ENCODE assay signal across 12 cellular contexts in the genomic region with DNA sequence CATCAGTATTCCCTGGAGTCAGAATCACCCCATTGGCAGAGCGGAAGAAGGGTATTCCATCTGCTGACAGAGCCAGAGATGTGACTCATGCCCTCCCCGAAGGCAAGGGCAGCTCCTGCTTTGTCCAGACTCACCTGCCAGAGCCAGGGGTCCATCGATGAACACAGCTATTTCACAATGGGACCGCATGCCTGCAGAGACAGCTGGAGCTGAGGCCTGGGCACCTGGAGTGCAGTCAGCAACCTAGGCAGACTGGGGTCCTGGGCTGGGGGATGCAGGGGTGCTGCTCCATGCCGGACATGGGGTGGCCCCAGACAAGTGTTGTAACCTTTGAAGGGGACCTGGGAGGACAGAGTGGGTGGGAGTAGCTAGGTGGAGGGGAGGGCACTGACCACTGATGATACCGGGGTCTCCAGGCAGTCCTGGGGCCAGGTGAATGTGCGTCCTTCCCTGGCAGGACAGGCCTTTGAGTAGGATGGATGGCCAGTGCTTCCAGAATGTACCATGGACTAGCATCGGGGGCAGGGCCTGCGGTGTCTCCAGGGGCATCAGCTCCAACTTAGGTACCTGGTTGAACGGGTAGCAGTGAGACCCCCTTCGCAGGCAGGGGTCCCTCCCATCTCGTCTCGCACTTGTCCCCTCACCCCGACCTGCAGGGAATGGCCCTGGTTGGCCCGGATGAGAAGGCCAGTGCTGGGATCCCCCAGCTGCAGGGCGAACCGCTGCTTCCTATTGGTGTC. TPM values are rescaled to one million over a fixed set of nuclear protein-coding genes. Genes with fewer than 3 reads are reported as not detected.
DNase-seq lines count a peak whose midpoint lies in the region; ATAC-seq, FAIRE-seq and TF ChIP-seq lines count a peak whose summit lies in the region.
"Had no signal": no experiment of that assay in that cellular context is flagged by ENCODE, and none has a peak within 500 bp of the region (broad histone marks: within the 10 kb centered on the region; RNA-seq: fewer than 3 reads in every experiment).

No MANE protein-coding gene starts in this region.

- H4K91ac ChIP-seq in H1 (replicated peaks; ENCODE audit: insufficient read length, low read length), result no peak overlapping the region

- H3K4me3 Mint-ChIP-seq in T-helper 1 cell treated with Interleukin-12 subunit alpha and Interleukin-12 subunit beta and Interleukin-4 antibody, amounts not matched to agents 30 μg/mL and 1 μg/mL, for 36 hours, result peak overlapping the region; percentile 88

- H3K27me3 Mint-ChIP-seq in T-helper 1 cell treated with Interleukin-12 subunit alpha and Interleukin-12 subunit beta and Interleukin-4 antibody, amounts not matched to agents 30 μg/mL and 1 μg/mL, for 36 hours (ENCODE audit: low read depth), result no peaks in the 10 kb centered on the region

- H3K4ac ChIP-seq in H1 (replicated peaks; ENCODE audit: insufficient read length, low read depth, low read length), result no peak overlapping the region

- TF ChIP-seq RAD21 in H1 (IDR thresholded peaks at IDR 0.05 in 1 of 2, conservative IDR thresholded peaks at IDR 0.05 in 1 of 2; ENCODE audit: low read depth in 2 of 2, low read length in 2 of 2), result no peak

- H3K9me3 Mint-ChIP-seq in T-helper 1 cell treated with Interleukin-12 subunit alpha and Interleukin-12 subunit beta and Interleukin-4 antibody, amounts not matched to agents 30 μg/mL and 1 μg/mL, for 36 hours, result no peaks in the 10 kb centered on the region

- no peak overlapping the region for H3K18ac ChIP-seq in H1 (ENCODE audit: extremely low read depth, low read length)

- no peaks in the 10 kb centered on the region for H3K27me3 ChIP-seq in H1 (replicated peaks in 1 of 4; ENCODE audit: control insufficient read depth in 3 of 4, extremely low read depth in 1 of 4, insufficient read depth in 3 of 4, low read length in 3 of 4)
- H3K27me3 ChIP-seq in gastrocnemius medialis, result no peaks in the 10 kb centered on the region
- no peaks in the 10 kb centered on the region for H3K27me3 ChIP-seq in small intestine (ENCODE audit: control insufficient read depth in 2 of 2, insufficient read depth in 2 of 2, low read length in 2 of 2)
- H3K27me3 ChIP-seq: heart left ventricle, Peyer's patch had no signal

- TF ChIP-seq POLR2A in H1 (IDR thresholded peaks at IDR 0.05; ENCODE audit: control extremely low read depth in 1 of 2, low read depth in 2 of 2, low read length in 2 of 2), result no peak
- TF ChIP-seq POLR2A in gastrocnemius medialis (IDR thresholded peaks at IDR 0.05), result no peak

- no peak overlapping the region for H4K5ac ChIP-seq in H1 (ENCODE audit: insufficient read length, low read depth, low read length)

- peak overlapping the region; percentile 4; the same call in 1 of the 2 replicates for H4K8ac ChIP-seq in H1 (ENCODE audit: extremely low read depth, insufficient read depth, low read length)

- H3K27ac ChIP-seq in H1 (ENCODE audit: low read depth, low read length), result no peak overlapping the region
- H3K27ac ChIP-seq in gastrocnemius medialis, result peak overlapping the region; percentile 95 to 99 (median 96)
- H3K27ac ChIP-seq in small intestine (ENCODE audit: low read depth in 1 of 2, low read length in 1 of 2), result no peak overlapping the region

- H3K36me3 ChIP-seq in H1 (ENCODE audit: control insufficient read depth in 2 of 4, insufficient read depth in 4 of 4, low read length in 3 of 4), result peaks cover 0 to 9% (median 5%) of the 10 kb centered on the region in 4 experiments; a peak in 4 of 8 replicates
- H3K36me3 ChIP-seq in gastrocnemius medialis, result peaks cover 0 to 7% of the 10 kb centered on the region in 2 donors
- peaks cover 4 to 6% of the 10 kb centered on the region in 2 donors for H3K36me3 ChIP-seq in small intestine (ENCODE audit: control insufficient read depth in 2 of 2, insufficient read depth in 2 of 2, low read length in 2 of 2)

- no peak overlapping the region for H2BK15ac ChIP-seq in H1 (ENCODE audit: low read length)

- H3K4me3 ChIP-seq in H1 (ENCODE audit: extremely low read depth in 1 of 4, insufficient read depth in 2 of 4, low read depth in 3 of 4, low read length in 4 of 4) (no peak overlapping the region), gastrocnemius medialis (no peak overlapping the region), small intestine (ENCODE audit: low read depth in 1 of 2, low read length in 2 of 2) (no peak overlapping the region)

- H2AFZ ChIP-seq in H1 (ENCODE audit: low read length), result no peak overlapping the region

- H3K14ac ChIP-seq in H1 (ENCODE audit: insufficient read length), result no peak overlapping the region

- H3K9me3 ChIP-seq in H1 (ENCODE audit: insufficient read depth in 2 of 2, low read depth in 1 of 2, low read length in 1 of 2) (no peaks in the 10 kb centered on the region), gastrocnemius medialis (no peaks in the 10 kb centered on the region), small intestine (ENCODE audit: control insufficient read depth, low read depth) (no peaks in the 10 kb centered on the region)
- H3K9me3 ChIP-seq: A549, heart left ventricle, Peyer's patch had no signal

- no peaks in the 10 kb centered on the region for H3K79me1 ChIP-seq in H1 (ENCODE audit: low read depth, low read length)

- no peak for TF ChIP-seq EP300 in H1 (IDR thresholded peaks at IDR 0.05; ENCODE audit: borderline replicate concordance in 1 of 2, low read depth in 2 of 2, low read length in 2 of 2)

- intact Hi-C loops in gastrocnemius medialis (cut with DNase I; ENCODE audit: low total_unique reads), result no loop called here

- peaks cover 14% of the 10 kb centered on the region for H3K4me1 Mint-ChIP-seq in T-helper 1 cell treated with Interleukin-12 subunit alpha and Interleukin-12 subunit beta and Interleukin-4 antibody, amounts not matched to agents 30 μg/mL and 1 μg/mL, for 36 hours (ENCODE audit: low read depth)

- H3K56ac ChIP-seq in H1 (replicated peaks; ENCODE audit: insufficient read length, low read depth, low read length), result no peak overlapping the region

- peaks cover 2 to 9% of the 10 kb centered on the region in 2 experiments for H4K20me1 ChIP-seq in H1 (replicated peaks in 1 of 2; ENCODE audit: control insufficient read depth in 1 of 2, insufficient read depth in 2 of 2, low read length in 2 of 2)

- H2BK5ac ChIP-seq in H1 (ENCODE audit: low read depth, low read length), result no peak overlapping the region

- H3K4me2 ChIP-seq in H1 (ENCODE audit: insufficient read depth in 1 of 2, low read depth in 2 of 2, low read length in 2 of 2), result no peak overlapping the region; a peak in 1 of 4 replicates

- no peak for ATAC-seq in gastrocnemius medialis

- H2BK12ac ChIP-seq in H1 (ENCODE audit: low read depth, low read length), result no peak overlapping the region

- peak overlapping the region; percentile 79 for H3K27ac Mint-ChIP-seq in T-helper 1 cell treated with Interleukin-12 subunit alpha and Interleukin-12 subunit beta and Interleukin-4 antibody, amounts not matched to agents 30 μg/mL and 1 μg/mL, for 36 hours

- in situ Hi-C loops in gastrocnemius medialis (cut with MboI; ENCODE audit: low sequenced_read_pairs in 4 of 4), result no loop called here

- CTCF ChIA-PET in H1 (lab: Charles Lee; ENCODE audit: partially characterized antibody), result interaction anchor here (0.8 to 6.5 kb wide), 13 partner anchors 8 to 226 kb away, joined by 3 to 64 read pairs (median 4); a partner anchor contains a TSS

- no peak overlapping the region for H3K23ac ChIP-seq in H1 (ENCODE audit: insufficient read length)

- DNase-seq in T-helper 1 cell (no peak), RPMI7951 (ENCODE audit: low read depth) (peak; percentile 74), H1 (ENCODE audit: low read depth in 1 of 2, low spot score in 2 of 2) (no peak), gastrocnemius medialis (no peak), middle frontal gyrus (ENCODE audit: extremely low spot score, low spot score) (no peak), small intestine (no peak)
- DNase-seq in activated effector memory CD4-positive, alpha-beta T cell treated with anti-CD3 and anti-CD28 coated beads, Interleukin-2, amount 50 U/mL, for 16 hours, result no peak
- DNase-seq: nucleus accumbens had no signal

- TF ChIP-seq CTCF in H1 (IDR thresholded peaks at IDR 0.05; ENCODE audit: control extremely low read depth in 1 of 3, insufficient read depth in 1 of 3, low read depth in 1 of 3, low read length in 3 of 3) (no peak), gastrocnemius medialis (IDR thresholded peaks at IDR 0.05 in 4 of 5, conservative IDR thresholded peaks at IDR 0.05 in 1 of 5) (no peak)

- H2BK120ac ChIP-seq in H1 (replicated peaks; ENCODE audit: low read depth, low read length), result no peak overlapping the region

- no peak overlapping the region for H3K9ac ChIP-seq in H1 (replicated peaks in 1 of 4; ENCODE audit: extremely low read depth in 1 of 4, low read depth in 3 of 4, low read length in 3 of 4)

- POLR2A ChIA-PET in H1 (lab: Charles Lee; ENCODE audit: partially characterized antibody), result interaction anchor here (0.7 to 14.1 kb wide), 10 partner anchors 10 to 50 kb away, joined by 3 to 253 read pairs (median 18); a partner anchor contains a TSS

- peaks cover 10% of the 10 kb centered on the region; the same call in 1 of the 2 replicates for H3K23me2 ChIP-seq in H1 (ENCODE audit: low read depth, low read length)

- FAIRE-seq in H1 (lab: Jason Lieb, UNC) (no peak), small intestine (lab: Jason Lieb, UNC) (no peak)
- FAIRE-seq: A549 had no signal

- 88% methylated on average over 15 of the region's 17 CpGs; no CpG with 5 or more reads in 1 of the 2 experiments for WGBS in H1 (ENCODE audit: extremely low coverage in 1 of 2, insufficient coverage in 1 of 2, insufficient read length in 1 of 2, insufficient replicate concordance in 2 of 2, low coverage in 1 of 2, low lambda C conversion rate in 2 of 2, missing lambda C conversion rate in 1 of 2), 2 experiments
- 88 to 91% (median 90%) methylated on average over 17 of the region's 17 CpGs for WGBS in small intestine, 3 donors

- H3K36me3 Mint-ChIP-seq in T-helper 1 cell treated with Interleukin-12 subunit alpha and Interleukin-12 subunit beta and Interleukin-4 antibody, amounts not matched to agents 30 μg/mL and 1 μg/mL, for 36 hours (ENCODE audit: low read depth), result peaks cover 2% of the 10 kb centered on the region

- H3K4me1 ChIP-seq in H1 (replicated peaks in 1 of 4; ENCODE audit: control insufficient read depth in 3 of 4, insufficient read depth in 4 of 4, low read length in 3 of 4) (peaks cover 0 to 18% (median 12%) of the 10 kb centered on the region in 4 experiments; a peak in 6 of 7 replicates), gastrocnemius medialis (peaks cover 34 to 53% of the 10 kb centered on the region in 2 donors), small intestine (ENCODE audit: control insufficient read depth in 2 of 2, insufficient read depth in 1 of 2, low read depth in 1 of 2, low read length in 1 of 2) (peaks cover 0 to 1% of the 10 kb centered on the region in 2 donors)

- H2BK20ac ChIP-seq in H1 (ENCODE audit: low read length), result no peak overlapping the region

- H2AK5ac ChIP-seq in H1 (ENCODE audit: low read depth, low read length), result no peak overlapping the region

- H3K79me2 ChIP-seq in H1 (ENCODE audit: control insufficient read depth in 1 of 2, insufficient read depth in 2 of 2, low read length in 2 of 2), result no peaks in the 10 kb centered on the region

RNA-seq across cellular contexts. Expression of a gene that starts 1.7 kb away (rescaled TPM):
- 67.2 and 79.8 TPM in 2 replicates for total RNA-seq in RPMI7951 (2014; rRNA removed; shearing (Covaris generic))
- total RNA-seq in H1 (2021; fragmentation: NEBNext Ultra II Directional; extraction: Animal tissue kit (Norgen Biotek cat#: 25700)), result 34.5 and 39.7 TPM in 2 replicates
- 74.6 and 102 TPM in 2 replicates for polyA plus RNA-seq in H1 (2011; rRNA removed)
- 65.6 TPM for polyA plus RNA-seq in H1 (2011; cell fraction: cytosol; rRNA removed)
- polyA plus RNA-seq in H1 (2011; cell fraction: nucleus; rRNA removed), result 135 TPM
- 36.0 to 51.1 TPM (median 49.9 TPM) in 4 replicates for polyA plus RNA-seq in H1 (2012, experiment 1 of 2)
- 67.7 TPM for polyA plus RNA-seq in H1 (2012, experiment 2 of 2)
- polyA plus RNA-seq in H1 (2013, experiment 1 of 2), result 66.7 TPM
- polyA plus RNA-seq in H1 (2013, experiment 2 of 2), result 64.4 TPM
- 21.2 and 24.8 TPM in 2 replicates for polyA minus RNA-seq in H1 (2011; rRNA and poly(A)+ RNA removed)
- 19.4 TPM for polyA minus RNA-seq in H1 (2011; cell fraction: cytosol; rRNA and poly(A)+ RNA removed)
- polyA minus RNA-seq in H1 (2011; cell fraction: nucleus; rRNA and poly(A)+ RNA removed), result 29.0 TPM
- total RNA-seq in gastrocnemius medialis, result 100 to 1,000 TPM in 3 of 4 donors, 10 to 100 TPM in 1; 80.9 to 231 (median 139) TPM
- 100 to 1,000 TPM in 1 of 3 donors, 10 to 100 TPM in 2; 46.5 to 115 (median 89.4) TPM for polyA plus RNA-seq in small intestine

RNA-seq across cellular contexts. Expression of a gene that starts 1.8 kb away (rescaled TPM):
- 59.7 and 90.2 TPM in 2 replicates for total RNA-seq in RPMI7951 (2014; rRNA removed; shearing (Covaris generic))
- 43.4 and 51.5 TPM in 2 replicates for total RNA-seq in H1 (2021; fragmentation: NEBNext Ultra II Directional; extraction: Animal tissue kit (Norgen Biotek cat#: 25700))
- polyA plus RNA-seq in H1 (2011; rRNA removed) (69.0 and 97.1 TPM in 2 replicates), small intestine (100 to 1,000 TPM in 1 of 3 donors, 10 to 100 TPM in 2; 91.8 to 140 (median 98.9) TPM)
- polyA plus RNA-seq in H1 (2011; cell fraction: cytosol; rRNA removed), result 58.7 TPM
- polyA plus RNA-seq in H1 (2011; cell fraction: nucleus; rRNA removed), result 91.2 TPM
- 28.1 to 49.3 TPM (median 43.2 TPM) in 4 replicates for polyA plus RNA-seq in H1 (2012, experiment 1 of 2)
- 35.6 TPM for polyA plus RNA-seq in H1 (2012, experiment 2 of 2)
- polyA plus RNA-seq in H1 (2013, experiment 1 of 2), result 83.6 TPM
- 79.8 TPM for polyA plus RNA-seq in H1 (2013, experiment 2 of 2)
- polyA minus RNA-seq in H1 (2011; rRNA and poly(A)+ RNA removed), result 14.0 and 18.0 TPM in 2 replicates
- 31.9 TPM for polyA minus RNA-seq in H1 (2011; cell fraction: cytosol; rRNA and poly(A)+ RNA removed)
- polyA minus RNA-seq in H1 (2011; cell fraction: nucleus; rRNA and poly(A)+ RNA removed), result 26.1 TPM
- total RNA-seq in gastrocnemius medialis, result 10 to 100 TPM; 32.3 to 70.7 (median 53.4) TPM

RNA-seq across cellular contexts. Expression of a gene that starts 6.0 kb away (rescaled TPM):
- total RNA-seq in RPMI7951 (2014; rRNA removed; shearing (Covaris generic)), result 17.2 and 23.7 TPM in 2 replicates
- 14.6 and 17.8 TPM in 2 replicates for total RNA-seq in H1 (2021; fragmentation: NEBNext Ultra II Directional; extraction: Animal tissue kit (Norgen Biotek cat#: 25700))
- 31.0 and 34.0 TPM in 2 replicates for polyA plus RNA-seq in H1 (2011; rRNA removed)
- polyA plus RNA-seq in H1 (2011; cell fraction: cytosol; rRNA removed), result 25.0 TPM
- polyA plus RNA-seq in H1 (2011; cell fraction: nucleus; rRNA removed), result 66.8 TPM
- 25.2 to 30.5 TPM (median 27.3 TPM) in 4 replicates for polyA plus RNA-seq in H1 (2012, experiment 1 of 2)
- 22.9 TPM for polyA plus RNA-seq in H1 (2012, experiment 2 of 2)
- polyA plus RNA-seq in H1 (2013, experiment 1 of 2), result 25.9 TPM
- 23.8 TPM for polyA plus RNA-seq in H1 (2013, experiment 2 of 2)
- polyA minus RNA-seq in H1 (2011; rRNA and poly(A)+ RNA removed), result 8.7 and 13.7 TPM in 2 replicates
- polyA minus RNA-seq in H1 (2011; cell fraction: cytosol; rRNA and poly(A)+ RNA removed), result 10.3 TPM
- polyA minus RNA-seq in H1 (2011; cell fraction: nucleus; rRNA and poly(A)+ RNA removed), result 7.9 TPM
- total RNA-seq in gastrocnemius medialis, result 10 to 100 TPM; 13.8 to 30.0 (median 18.9) TPM
- 100 to 1,000 TPM in 2 of 3 donors, 10 to 100 TPM in 1; 50.6 to 164 (median 127) TPM for polyA plus RNA-seq in small intestine

RNA-seq across cellular contexts. Expression of a gene that starts 10.1 kb away (rescaled TPM):
- total RNA-seq in RPMI7951 (2014; rRNA removed; shearing (Covaris generic)), result 45.7 and 51.3 TPM in 2 replicates
- total RNA-seq in H1 (2021; fragmentation: NEBNext Ultra II Directional; extraction: Animal tissue kit (Norgen Biotek cat#: 25700)), result 46.1 and 49.6 TPM in 2 replicates
- 9.3 and 11.4 TPM in 2 replicates for polyA plus RNA-seq in H1 (2011; rRNA removed)
- polyA plus RNA-seq in H1 (2011; cell fraction: cytosol; rRNA removed), result 8.7 TPM
- polyA plus RNA-seq in H1 (2011; cell fraction: nucleus; rRNA removed), result 14.7 TPM
- 43.8 to 51.1 TPM (median 49.1 TPM) in 4 replicates for polyA plus RNA-seq in H1 (2012, experiment 1 of 2)
- polyA plus RNA-seq in H1 (2012, experiment 2 of 2), result 70.8 TPM
- polyA plus RNA-seq in H1 (2013, experiment 1 of 2), result 32.6 TPM
- 31.8 TPM for polyA plus RNA-seq in H1 (2013, experiment 2 of 2)
- polyA minus RNA-seq in H1 (2011; rRNA and poly(A)+ RNA removed), result 2.2 and 6.1 TPM in 2 replicates
- 9.4 TPM for polyA minus RNA-seq in H1 (2011; cell fraction: cytosol; rRNA and poly(A)+ RNA removed)
- 6.5 TPM for polyA minus RNA-seq in H1 (2011; cell fraction: nucleus; rRNA and poly(A)+ RNA removed)
- total RNA-seq in gastrocnemius medialis, result 10 to 100 TPM; 33.6 to 87.5 (median 58.2) TPM
- polyA plus RNA-seq in small intestine, result 10 to 100 TPM; 34.8 to 59.7 (median 36.5) TPM

RNA-seq across cellular contexts. Expression of a gene that starts 16.6 kb away (rescaled TPM):
- 76.3 and 109 TPM in 2 replicates for total RNA-seq in RPMI7951 (2014; rRNA removed; shearing (Covaris generic))
- total RNA-seq in H1 (2021; fragmentation: NEBNext Ultra II Directional; extraction: Animal tissue kit (Norgen Biotek cat#: 25700)), result 41.7 and 43.2 TPM in 2 replicates
- polyA plus RNA-seq in H1 (2011; rRNA removed), result 52.5 and 67.3 TPM in 2 replicates
- polyA plus RNA-seq in H1 (2011; cell fraction: cytosol; rRNA removed), result 68.9 TPM
- polyA plus RNA-seq in H1 (2011; cell fraction: nucleus; rRNA removed), result 41.9 TPM
- polyA plus RNA-seq in H1 (2012, experiment 1 of 2), result 82.9 to 116 TPM (median 94.9 TPM) in 4 replicates
- polyA plus RNA-seq in H1 (2012, experiment 2 of 2), result 63.5 TPM
- polyA plus RNA-seq in H1 (2013, experiment 1 of 2), result 59.3 TPM
- polyA plus RNA-seq in H1 (2013, experiment 2 of 2), result 69.6 TPM
- 10.7 and 10.8 TPM in 2 replicates for polyA minus RNA-seq in H1 (2011; rRNA and poly(A)+ RNA removed)
- polyA minus RNA-seq in H1 (2011; cell fraction: cytosol; rRNA and poly(A)+ RNA removed), result 26.5 TPM
- 14.5 TPM for polyA minus RNA-seq in H1 (2011; cell fraction: nucleus; rRNA and poly(A)+ RNA removed)
- total RNA-seq in gastrocnemius medialis, result 10 to 100 TPM; 20.2 to 54.7 (median 27.6) TPM
- 100 to 1,000 TPM; 199 to 268 (median 227) TPM for polyA plus RNA-seq in small intestine

Comparison
In these comparisons a context has a peak if more than half of its experiments do, and no peak if none do; other contexts are left out.
1. H3K27ac ChIP-seq: peak in gastrocnemius medialis (4 of 4); none in H1 (single experiment) and small intestine (0 of 2).